13 cellular contexts compared by ENCODE assay signal in genomic region chr6:16257999-16258708, GRCh38. TPM values are rescaled to one million over a fixed set of nuclear protein-coding genes. Genes with fewer than 3 reads are reported as not detected.
DNase-seq lines count a peak whose midpoint lies in the region; ATAC-seq, FAIRE-seq and TF ChIP-seq lines count a peak whose summit lies in the region.
"Had no signal": no experiment of that assay in that cellular context is flagged by ENCODE, and none has a peak within 500 bp of the region (broad histone marks: within the 10 kb centered on the region; RNA-seq: fewer than 3 reads in every experiment).

No MANE protein-coding gene starts in this region.

- intact Hi-C loops in kidney (cut with DNase I) = no loop called here

- peak overlapping the region in 1 of 2 donors; percentile 66 for H3K27ac Mint-ChIP-seq in stimulated activated naive CD8-positive, alpha-beta T cell treated with anti-CD3 and anti-CD28 coated beads, Interleukin-15, amount 100 ng/mL, for 72 hours
- H3K27ac Mint-ChIP-seq: memory B cell had no signal

- H3K9me3 ChIP-seq in kidney (ENCODE audit: control insufficient read depth in 1 of 2, low read length in 2 of 2) = no peaks in the 10 kb centered on the region
- H3K9me3 ChIP-seq: body of pancreas had no signal

- H3K27ac ChIP-seq in cingulate gyrus (ENCODE audit: low read depth, low read length) (peak overlapping the region; percentile 72), kidney (ENCODE audit: low read depth in 2 of 2, low read length in 2 of 2) (no peak overlapping the region)
- H3K27ac ChIP-seq: body of pancreas had no signal

- ATAC-seq in stimulated activated naive CD8-positive, alpha-beta T cell treated with anti-CD3 and anti-CD28 coated beads, Interleukin-15, amount 100 ng/mL, for 72 hours = peak; percentile 23
- no peak for ATAC-seq in GM18519 (IDR thresholded peaks at IDR 0.05; ENCODE audit: low FRiP score, unreplicated experiment)
- ATAC-seq: body of pancreas had no signal

- peaks cover 3% of the 10 kb centered on the region for H3K4me1 Mint-ChIP-seq in stimulated activated naive CD8-positive, alpha-beta T cell treated with anti-CD3 and anti-CD28 coated beads, Interleukin-15, amount 100 ng/mL, for 72 hours
- H3K4me1 Mint-ChIP-seq: memory B cell had no signal

- CTCF ChIA-PET in GM10248 (lab: Yijun Ruan, JAX) = interaction anchor here (0.8 to 2.8 kb wide), 3 partner anchors 8 to 513 kb away, joined by 3 to 6 read pairs (median 3); no protein-coding TSS in a partner anchor

- H3K4me3 ChIP-seq in kidney (ENCODE audit: low read length in 2 of 2) = no peak overlapping the region
- H3K4me3 ChIP-seq: body of pancreas had no signal

- H3K4me1 ChIP-seq in kidney (ENCODE audit: control insufficient read depth in 1 of 2, insufficient read depth in 1 of 2, low read depth in 1 of 2, low read length in 2 of 2) = peaks cover 0 to 3% of the 10 kb centered on the region in 2 donors
- H3K4me1 ChIP-seq: body of pancreas had no signal

- H3K4me3 Mint-ChIP-seq in stimulated activated naive CD8-positive, alpha-beta T cell treated with anti-CD3 and anti-CD28 coated beads, Interleukin-15, amount 100 ng/mL, for 72 hours = no peak overlapping the region
- H3K4me3 Mint-ChIP-seq: memory B cell had no signal

- H3K9ac ChIP-seq in kidney (ENCODE audit: low read length in 2 of 2) = no peak overlapping the region

- DNase-seq in NCI-H82 (lab: John Stamatoyannopoulos, UW) (peak; percentile 30), NCI-H82 treated with DMSO at 0.1 percent for 48 hours (lab: John Stamatoyannopoulos, UW; ENCODE audit: unreplicated experiment) (no peak), kidney tubule cell (ENCODE audit: low spot score) (peak; percentile 66), GM10248 (ENCODE audit: extremely low spot score) (no peak), kidney (no peak)
- no peak for DNase-seq in stimulated activated naive CD8-positive, alpha-beta T cell treated with anti-CD3 and anti-CD28 coated beads, Interleukin-15, amount 100 ng/mL, for 72 hours
- DNase-seq: activated CD8-positive, alpha-beta memory T cell treated with anti-CD3 and anti-CD28 coated beads for 24 hours; body of pancreas; DMS79; small intestine had no signal

- no peak for FAIRE-seq in kidney (lab: Jason Lieb, UNC)
- FAIRE-seq: small intestine had no signal

- TF ChIP-seq CTCF in GM10248 (IDR thresholded peaks at IDR 0.05; ENCODE audit: control extremely low read depth, extremely low read depth, low read depth, missing control alignments) (no peak), kidney (IDR thresholded peaks at IDR 0.05; ENCODE audit: borderline replicate concordance, extremely low read depth, insufficient read depth) (no peak)

- no peaks in the 10 kb centered on the region for H3K36me3 ChIP-seq in kidney (ENCODE audit: control insufficient read depth in 1 of 2, insufficient read depth in 2 of 2, low read length in 2 of 2)

- POLR2A ChIA-PET in GM10248 (lab: Yijun Ruan, JAX) = no interaction called here

- H3K27me3 Mint-ChIP-seq in stimulated activated naive CD8-positive, alpha-beta T cell treated with anti-CD3 and anti-CD28 coated beads, Interleukin-15, amount 100 ng/mL, for 72 hours = no peaks in the 10 kb centered on the region

- no peaks in the 10 kb centered on the region for H3K9me3 Mint-ChIP-seq in stimulated activated naive CD8-positive, alpha-beta T cell treated with anti-CD3 and anti-CD28 coated beads, Interleukin-15, amount 100 ng/mL, for 72 hours

RNA-seq across cellular contexts. Expression of gene GMPR, which starts 19.8 kb away (rescaled TPM):
- 51.4 TPM for total RNA-seq in kidney
- 54.5 TPM for polyA plus RNA-seq in kidney (ENCODE audit: insufficient read depth, low read depth, low replicate concordance)

Comparison
In these comparisons a context has a peak if more than half of its experiments do, and no peak if none do; other contexts are left out.
1. DNase-seq: peak in NCI-H82 (single experiment) and kidney tubule cell (single experiment); none in NCI-H82 treated with DMSO at 0.1 percent for 48 hours (single experiment), stimulated activated naive CD8-positive, alpha-beta T cell treated with anti-CD3 and anti-CD28 coated beads, Interleukin-15, amount 100 ng/mL, for 72 hours (0 of 2), GM10248 (single experiment) and kidney (single experiment).